8 cellular contexts compared by ENCODE assay signal in the genomic region with DNA sequence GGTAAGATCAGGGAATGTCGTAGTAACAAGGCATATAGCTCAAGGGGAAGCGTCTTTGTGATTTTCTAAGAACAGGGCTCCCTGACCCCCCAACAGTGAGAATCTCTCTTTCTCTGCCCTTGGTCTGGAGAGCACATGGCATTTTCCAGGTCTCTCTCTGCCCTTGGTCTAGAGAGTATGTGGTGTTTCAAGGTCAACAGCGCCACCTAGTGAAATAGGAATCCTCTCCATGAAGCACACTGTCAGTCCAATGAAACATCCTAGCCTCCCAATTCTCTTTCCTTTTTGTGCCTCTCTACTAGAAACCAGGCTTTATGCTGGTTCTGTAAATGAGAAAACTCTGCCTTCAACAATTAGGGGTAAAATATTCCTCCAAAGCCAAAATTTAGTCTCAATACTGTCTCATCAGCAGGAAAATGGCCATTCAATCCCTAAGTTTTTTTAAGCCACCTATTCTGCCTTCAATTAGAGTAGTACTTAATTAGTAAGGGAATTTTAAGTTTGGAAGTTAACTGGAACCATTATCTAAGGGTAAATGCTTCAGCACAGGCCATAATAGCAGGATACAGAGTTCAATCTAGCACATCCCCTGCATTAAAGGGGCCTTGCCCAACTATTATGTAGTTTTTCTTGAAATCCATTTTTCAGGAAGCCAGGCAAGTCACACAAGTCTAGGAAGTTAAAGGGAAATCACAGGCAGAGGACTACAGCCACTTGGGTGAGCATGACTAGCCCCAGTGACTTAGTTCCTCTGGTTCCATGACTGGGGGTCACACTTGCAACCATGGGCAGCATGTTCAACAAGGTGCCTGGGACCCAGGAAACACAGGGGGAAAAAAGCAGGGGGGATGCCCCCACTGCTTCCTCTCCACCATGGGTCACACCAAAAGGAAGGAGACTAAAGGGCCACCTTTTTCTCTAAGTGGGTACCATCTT. TPM values are rescaled to one million over a fixed set of nuclear protein-coding genes. Genes with fewer than 3 reads are reported as not detected.
DNase-seq lines count a peak whose midpoint lies in the region; ATAC-seq and TF ChIP-seq lines count a peak whose summit lies in the region.

No MANE protein-coding gene starts in this region.

- H3K4me3 Mint-ChIP-seq in activated CD4-positive, alpha-beta memory T cell treated with anti-CD3 and anti-CD28 coated beads for 36 hours = no peak overlapping the region
- no peak overlapping the region for H3K4me3 Mint-ChIP-seq in glutamatergic neuron (ENCODE audit: unreplicated experiment)

- TF ChIP-seq POLR2A in stomach (IDR thresholded peaks at IDR 0.05) = no peak

- H3K27me3 ChIP-seq in A673 (replicated peaks; ENCODE audit: insufficient read depth, low read depth, low read length, poor library complexity) = no peaks in the 10 kb centered on the region
- H3K27me3 ChIP-seq in stomach = no peaks in the 10 kb centered on the region

- H3K36me3 ChIP-seq in A673 (ENCODE audit: insufficient read depth, low read length, poor library complexity, severe bottlenecking) = no peaks in the 10 kb centered on the region
- H3K36me3 ChIP-seq in stomach = peaks cover 0 to 50% (median 22%) of the 10 kb centered on the region in 4 donors

- H3K9me3 ChIP-seq in A673 (ENCODE audit: low read depth, low read length, poor library complexity, severe bottlenecking) (peaks cover 19% of the 10 kb centered on the region), stomach (peaks cover 14 to 49% (median 28%) of the 10 kb centered on the region in 4 donors)

- POLR2A ChIA-PET in A673 (lab: Charles Lee; ENCODE audit: low non-redundant PET) = no interaction called here
- POLR2A ChIA-PET in activated CD4-positive, alpha-beta memory T cell treated with anti-CD3 and anti-CD28 coated beads for 36 hours (lab: Charles Lee) = no interaction called here

- no peaks in the 10 kb centered on the region for H3K27me3 Mint-ChIP-seq in activated CD4-positive, alpha-beta memory T cell treated with anti-CD3 and anti-CD28 coated beads for 36 hours
- no peaks in the 10 kb centered on the region for H3K27me3 Mint-ChIP-seq in glutamatergic neuron (ENCODE audit: unreplicated experiment)

- BruUV-seq in A673 (replicated peaks; lab: Mats Ljungman, UMichigan) = no TSS peak

- no peak overlapping the region for H3K27ac ChIP-seq in A673 (ENCODE audit: low read depth, low read length, poor library complexity, severe bottlenecking)
- no peak overlapping the region for H3K27ac ChIP-seq in stomach

- CTCF ChIA-PET in A673 (lab: Charles Lee) = no interaction called here
- CTCF ChIA-PET in activated CD4-positive, alpha-beta memory T cell treated with anti-CD3 and anti-CD28 coated beads for 36 hours (lab: Charles Lee) = interaction anchor here (0.6 to 1.9 kb wide), 11 partner anchors 9 to 771 kb away, joined by 3 to 11 read pairs (median 4); partner anchors contain the start of genes C18orf32 and DYM

- intact Hi-C loops in A673 (cut with micrococcal nuclease; ENCODE audit: unreplicated experiment) (loop anchor here (2.0 to 10.0 kb wide), 2 partner anchors 673 to 771 kb away; no protein-coding TSS in a partner anchor), stomach (cut with DNase I; ENCODE audit: low total_unique reads) (no loop called here)
- intact Hi-C loops in activated CD4-positive, alpha-beta memory T cell treated with anti-CD3 and anti-CD28 coated beads for 36 hours (cut with micrococcal nuclease) = loop anchor here (5.0 to 10.0 kb wide), 2 partner anchors 273 to 771 kb away; no protein-coding TSS in a partner anchor

- no peak for TF ChIP-seq EP300 in stomach (IDR thresholded peaks at IDR 0.05)

- H3K4me1 ChIP-seq in A673 (ENCODE audit: insufficient read depth, low read length, poor library complexity, severe bottlenecking) (no peaks in the 10 kb centered on the region), stomach (no peaks in the 10 kb centered on the region)

- 67 to 78% (median 69%) methylated on average over 3 of the region's 3 CpGs for WGBS in stomach, 5 donors

- in situ Hi-C loops in GM13976 (cut with MboI; ENCODE audit: low sequenced_read_pairs, unreplicated experiment) = loop anchor here (25.0 kb wide), 1 partner anchor 761 kb away; no protein-coding TSS in a partner anchor

- H3K4me3 ChIP-seq in A673 (ENCODE audit: low read depth, low read length, poor library complexity, severe bottlenecking) (no peak overlapping the region), stomach (no peak overlapping the region)

- H3K4me1 Mint-ChIP-seq in activated CD4-positive, alpha-beta memory T cell treated with anti-CD3 and anti-CD28 coated beads for 36 hours (ENCODE audit: low read depth) = peaks cover 14% of the 10 kb centered on the region
- H3K4me1 Mint-ChIP-seq in glutamatergic neuron (ENCODE audit: low read depth, unreplicated experiment) = no peaks in the 10 kb centered on the region

- no peak for ATAC-seq in HG03025 (IDR thresholded peaks at IDR 0.05; ENCODE audit: low FRiP score, unreplicated experiment)

- TF ChIP-seq CTCF in A673 (conservative IDR thresholded peaks at IDR 0.05; ENCODE audit: low read depth, low read length) = peak; percentile 74
- TF ChIP-seq CTCF in GM13976 (IDR thresholded peaks at IDR 0.05; ENCODE audit: borderline replicate concordance, control extremely low read depth, extremely low read depth, insufficient read depth, missing control alignments) = no peak
- peak; percentile 76 for TF ChIP-seq CTCF in glutamatergic neuron (IDR thresholded peaks at IDR 0.05; ENCODE audit: partially characterized antibody, unreplicated experiment)
- peak in 3 of 7 experiments; percentile 31 to 35 (median 34) for TF ChIP-seq CTCF in stomach (IDR thresholded peaks at IDR 0.05)

- peaks cover 20% of the 10 kb centered on the region for H3K9me3 Mint-ChIP-seq in activated CD4-positive, alpha-beta memory T cell treated with anti-CD3 and anti-CD28 coated beads for 36 hours
- peaks cover 4% of the 10 kb centered on the region for H3K9me3 Mint-ChIP-seq in glutamatergic neuron (ENCODE audit: unreplicated experiment)

- peaks cover 36% of the 10 kb centered on the region for H3K36me3 Mint-ChIP-seq in activated CD4-positive, alpha-beta memory T cell treated with anti-CD3 and anti-CD28 coated beads for 36 hours
- peaks cover 18% of the 10 kb centered on the region for H3K36me3 Mint-ChIP-seq in glutamatergic neuron (ENCODE audit: unreplicated experiment)

- DNase-seq in A673 (ENCODE audit: low spot score) = peak; percentile 81
- peak; percentile 32 for DNase-seq in GM13976 (ENCODE audit: low spot score)
- peak; percentile 36 for DNase-seq in NCI-H446 treated with DMSO at 0.1 percent for 48 hours (lab: John Stamatoyannopoulos, UW)
- peak; percentile 42 for DNase-seq in activated CD4-positive, alpha-beta memory T cell treated with anti-CD3 and anti-CD28 coated beads for 36 hours
- DNase-seq in glutamatergic neuron = no peak
- peak; percentile 22 for DNase-seq in stimulated activated CD4-positive, alpha-beta T cell treated with anti-CD3 and anti-CD28 coated beads, Interleukin-1b, Interleukin-23, amount 100 ng/mL, for 48 hours
- no peak for DNase-seq in stomach

- no peak overlapping the region for H3K27ac Mint-ChIP-seq in activated CD4-positive, alpha-beta memory T cell treated with anti-CD3 and anti-CD28 coated beads for 36 hours
- H3K27ac Mint-ChIP-seq in glutamatergic neuron (ENCODE audit: unreplicated experiment) = no peak overlapping the region

RNA-seq across cellular contexts. Expression of gene DYM, which starts 12.4 kb away (rescaled TPM):
- total RNA-seq in A673 (2021) (56.2 and 63.2 TPM in 2 replicates), glutamatergic neuron (ENCODE audit: unreplicated experiment) (39.0 TPM), stomach (100 to 1,000 TPM in 3 of 5 donors, 10 to 100 TPM in 2; 51.4 to 319 (median 127) TPM)
- 10 to 100 TPM; 55.3 to 55.4 TPM for total RNA-seq in activated CD4-positive, alpha-beta memory T cell treated with anti-CD3 and anti-CD28 coated beads for 36 hours
- 10 to 100 TPM; 12.1 to 19.2 (median 17.1) TPM for polyA plus RNA-seq in stomach

RNA-seq across cellular contexts. Expression of gene C18orf32, which starts 39.0 kb away (rescaled TPM):
- total RNA-seq in A673 (2021) (43.8 and 45.2 TPM in 2 replicates), glutamatergic neuron (ENCODE audit: unreplicated experiment) (122 TPM), stomach (100 to 1,000 TPM in 1 of 5 donors, 10 to 100 TPM in 3, under 1 TPM in 1; 0.58 to 186 (median 22.3) TPM)
- total RNA-seq in activated CD4-positive, alpha-beta memory T cell treated with anti-CD3 and anti-CD28 coated beads for 36 hours = 10 to 100 TPM; 26.5 to 27.5 TPM
- polyA plus RNA-seq in stomach = 100 to 1,000 TPM in 1 of 3 donors, 10 to 100 TPM in 2; 65.9 to 124 (median 75.1) TPM

RNA-seq across cellular contexts. Expression of gene RPL17, which starts 44.2 kb away (rescaled TPM):
- 1,734 and 1,770 TPM in 2 replicates for total RNA-seq in A673 (2021)
- total RNA-seq in activated CD4-positive, alpha-beta memory T cell treated with anti-CD3 and anti-CD28 coated beads for 36 hours = 1,000 to 10,000 TPM; 2,582 TPM
- total RNA-seq in glutamatergic neuron (ENCODE audit: unreplicated experiment) = 990 TPM
- 1,000 to 10,000 TPM; 1,310 to 2,416 (median 1,610) TPM for total RNA-seq in stomach
- polyA plus RNA-seq in stomach = 1,000 to 10,000 TPM; 3,104 to 3,954 (median 3,404) TPM

Comparison
In these comparisons a context has a peak if more than half of its experiments do, and no peak if none do; other contexts are left out.
1. DNase-seq: peak in A673 (single experiment), GM13976 (single experiment), NCI-H446 treated with DMSO at 0.1 percent for 48 hours (single experiment), activated CD4-positive, alpha-beta memory T cell treated with anti-CD3 and anti-CD28 coated beads for 36 hours (single experiment) and stimulated activated CD4-positive, alpha-beta T cell treated with anti-CD3 and anti-CD28 coated beads, Interleukin-1b, Interleukin-23, amount 100 ng/mL, for 48 hours (single experiment); none in glutamatergic neuron (single experiment) and stomach (single experiment).